16 cellular contexts compared by ENCODE assay signal in genomic region chr17:64377769-64378282, GRCh38. TPM values are rescaled to one million over a fixed set of nuclear protein-coding genes. Genes with fewer than 3 reads are reported as not detected.
A peak's percentile ranks its signal among the peaks of the same experiment; 100 is the strongest.
DNase-seq lines count a peak whose midpoint lies in the region; ATAC-seq, FAIRE-seq and TF ChIP-seq lines count a peak whose summit lies in the region.
"Had no signal": no experiment of that assay in that cellular context is flagged by ENCODE, and none has a peak within 500 bp of the region (broad histone marks: within the 10 kb centered on the region; RNA-seq: fewer than 3 reads in every experiment).

No MANE protein-coding gene starts in this region.

- H3K36me3 Mint-ChIP-seq in astrocyte (ENCODE audit: low read depth, unreplicated experiment) (no peaks in the 10 kb centered on the region), natural killer cell (peaks cover 24% of the 10 kb centered on the region)

- ATAC-seq in IMR-90 (ENCODE audit: low read depth) (no peak), left lung (no peak), GM21737 (IDR thresholded peaks at IDR 0.05; ENCODE audit: unreplicated experiment) (no peak), GM21825 (IDR thresholded peaks at IDR 0.05; ENCODE audit: unreplicated experiment) (no peak), natural killer cell (no peak), GM18502 (IDR thresholded peaks at IDR 0.05; ENCODE audit: poor library complexity, unreplicated experiment) (no peak)
- ATAC-seq: left colon had no signal

- CTCF ChIA-PET in A673 (lab: Charles Lee) = no interaction called here
- CTCF ChIA-PET in IMR-90 (lab: Yijun Ruan, JAX) = no interaction called here

- H3K4me1 ChIP-seq in A673 (ENCODE audit: insufficient read depth, low read length, poor library complexity, severe bottlenecking) = peaks cover 4% of the 10 kb centered on the region
- no peaks in the 10 kb centered on the region; the same call in 1 of the 2 replicates for H3K4me1 ChIP-seq in IMR-90 (ENCODE audit: control insufficient read depth, insufficient read depth, low read length)
- no peaks in the 10 kb centered on the region for H3K4me1 ChIP-seq in astrocyte (ENCODE audit: insufficient read depth, low read length)
- H3K4me1 ChIP-seq in left lung = peaks cover 10 to 75% of the 10 kb centered on the region in 2 donors

- H3K36me3 ChIP-seq in A673 (ENCODE audit: insufficient read depth, low read length, poor library complexity, severe bottlenecking) = no peaks in the 10 kb centered on the region
- H3K36me3 ChIP-seq in IMR-90 (ENCODE audit: control insufficient read depth, insufficient read depth, low read length) = no peaks in the 10 kb centered on the region
- H3K36me3 ChIP-seq in astrocyte (ENCODE audit: insufficient read depth, low read length) = no peaks in the 10 kb centered on the region
- peaks cover 0 to 44% of the 10 kb centered on the region in 2 donors for H3K36me3 ChIP-seq in left lung

- no peaks in the 10 kb centered on the region for H3K79me2 ChIP-seq in astrocyte (ENCODE audit: insufficient read depth, low read length)

- DNase-seq in A673 (ENCODE audit: low spot score) (peak; percentile 67), IMR-90 (peak; percentile 60), astrocyte (ENCODE audit: low read depth) (peak; percentile 79), left lung (no peak), natural killer cell (no peak)
- DNase-seq: activated CD4-positive, alpha-beta T cell treated with anti-CD3 and anti-CD28 coated beads, Interleukin-2, amount 50 U/mL, for 4 hours; aorta; GDM1; hippocampal formation; left colon; NCI-H1092 treated with DMSO at 0.1 percent for 48 hours had no signal

- no peak for TF ChIP-seq POLR2A in IMR-90 (IDR thresholded peaks at IDR 0.05; ENCODE audit: low read depth, low read length)

- TF ChIP-seq RAD21 in IMR-90 (IDR thresholded peaks at IDR 0.05; ENCODE audit: low read length) = no peak

- H3K9me3 Mint-ChIP-seq in astrocyte (ENCODE audit: unreplicated experiment) (no peaks in the 10 kb centered on the region), natural killer cell (no peaks in the 10 kb centered on the region)
- H3K9me3 Mint-ChIP-seq: activated T-helper 2 cell treated with anti-CD3 and anti-CD28 coated beads, Interferon-gamma antibody, Interleukin-2, Interleukin-4, amounts not matched to agents 10 μg/mL and 5 μg/mL and 100 μg/mL, durations not matched to agents 14 hours and 24 hours and 36 hours; IgD-negative memory B cell had no signal

- no peak for FAIRE-seq in astrocyte (lab: Jason Lieb, UNC)

- intact Hi-C loops in A673 (cut with micrococcal nuclease; ENCODE audit: unreplicated experiment) = no loop called here
- intact Hi-C loops in IMR-90 (cut with micrococcal nuclease) = no loop called here
- intact Hi-C loops in left lung (cut with DNase I) = no loop called here
- intact Hi-C loops in natural killer cell (cut with micrococcal nuclease) = no loop called here

- H3K9me1 ChIP-seq in IMR-90 (ENCODE audit: insufficient read depth, low read length) = no peaks in the 10 kb centered on the region

- H3K27me3 ChIP-seq in A673 (replicated peaks; ENCODE audit: insufficient read depth, low read depth, low read length, poor library complexity) (no peaks in the 10 kb centered on the region), IMR-90 (ENCODE audit: control insufficient read depth, insufficient read depth, low read length) (peaks cover 20% of the 10 kb centered on the region), astrocyte (ENCODE audit: insufficient read depth, low read length) (peaks cover 35% of the 10 kb centered on the region), left lung (no peaks in the 10 kb centered on the region)

- H3K4me2 ChIP-seq in IMR-90 (ENCODE audit: low read depth, low read length) (no peak overlapping the region), astrocyte (ENCODE audit: low read length) (no peak overlapping the region)

- no peak overlapping the region for H2BK120ac ChIP-seq in IMR-90 (ENCODE audit: low read depth, low read length)

- H3K4me1 Mint-ChIP-seq in astrocyte (ENCODE audit: low read depth, unreplicated experiment) (no peaks in the 10 kb centered on the region), natural killer cell (peaks cover 15 to 31% of the 10 kb centered on the region in 2 donors)

- no peak overlapping the region for H2AFZ ChIP-seq in IMR-90 (replicated peaks; ENCODE audit: low read length, poor library complexity)
- H2AFZ ChIP-seq in astrocyte (ENCODE audit: low read depth, low read length) = no peak overlapping the region

- H3K27ac ChIP-seq in A673 (ENCODE audit: low read depth, low read length, poor library complexity, severe bottlenecking) (no peak overlapping the region), IMR-90 (ENCODE audit: insufficient read depth, low read length) (no peak overlapping the region), astrocyte (ENCODE audit: low read depth, low read length) (no peak overlapping the region), left lung (peak overlapping the region; percentile 13 to 62)

- dilution Hi-C loops in IMR-90 (cut with HindIII; ENCODE audit: low sequenced_read_pairs, unreplicated experiment) = no loop called here

- no peak for TF ChIP-seq CTCF in A673 (conservative IDR thresholded peaks at IDR 0.05; ENCODE audit: low read depth, low read length)
- no peak for TF ChIP-seq CTCF in IMR-90 (conservative IDR thresholded peaks at IDR 0.05; ENCODE audit: low read depth, low read length)
- TF ChIP-seq CTCF in astrocyte (IDR thresholded peaks at IDR 0.05; ENCODE audit: insufficient read depth, low read depth, low read length) = no peak
- no peak for TF ChIP-seq CTCF in left lung (IDR thresholded peaks at IDR 0.05)
- TF ChIP-seq CTCF in natural killer cell (IDR thresholded peaks at IDR 0.05) = no peak

- H3K23ac ChIP-seq in IMR-90 (ENCODE audit: low read depth, low read length) = no peak overlapping the region

- no peak overlapping the region for H2AK5ac ChIP-seq in IMR-90 (ENCODE audit: low read depth, low read length)

- no peak overlapping the region for H3K56ac ChIP-seq in IMR-90 (ENCODE audit: extremely low read depth, insufficient read depth, low read length)

- H4K20me1 ChIP-seq in IMR-90 (ENCODE audit: insufficient read depth, low read length) (no peaks in the 10 kb centered on the region), astrocyte (ENCODE audit: insufficient read depth, low read length) (no peaks in the 10 kb centered on the region)

- no peaks in the 10 kb centered on the region for H3K9me3 ChIP-seq in A673 (ENCODE audit: low read depth, low read length, poor library complexity, severe bottlenecking)
- H3K9me3 ChIP-seq in IMR-90 (ENCODE audit: control insufficient read depth, insufficient read depth, low read length) = no peaks in the 10 kb centered on the region
- peaks cover 2% of the 10 kb centered on the region for H3K9me3 ChIP-seq in astrocyte (ENCODE audit: insufficient read depth, low read depth, low read length)
- H3K9me3 ChIP-seq in left lung = no peaks in the 10 kb centered on the region

- no peak overlapping the region for H4K5ac ChIP-seq in IMR-90 (ENCODE audit: low read depth, low read length)

- POLR2A ChIA-PET in A673 (lab: Charles Lee; ENCODE audit: low non-redundant PET) (no interaction called here), IMR-90 (lab: Charles Lee; ENCODE audit: unreplicated experiment) (no interaction called here)

- H2BK5ac ChIP-seq in IMR-90 (ENCODE audit: low read depth, low read length, poor library complexity, severe bottlenecking) = no peak overlapping the region

- H2AK9ac ChIP-seq in IMR-90 (replicated peaks; ENCODE audit: low read depth, low read length, poor library complexity) = no peak overlapping the region

- no peak overlapping the region for H3K14ac ChIP-seq in IMR-90 (replicated peaks; ENCODE audit: low read depth, low read length)

- no peaks in the 10 kb centered on the region for H3K79me1 ChIP-seq in IMR-90 (ENCODE audit: low read depth in 1 of 2, low read length in 2 of 2)

- H3K27ac Mint-ChIP-seq in astrocyte (ENCODE audit: unreplicated experiment) (no peak overlapping the region), natural killer cell (no peak overlapping the region)
- H3K27ac Mint-ChIP-seq: activated T-helper 2 cell treated with anti-CD3 and anti-CD28 coated beads, Interferon-gamma antibody, Interleukin-2, Interleukin-4, amounts not matched to agents 10 μg/mL and 5 μg/mL and 100 μg/mL, durations not matched to agents 14 hours and 24 hours and 36 hours; IgD-negative memory B cell had no signal

- no peak overlapping the region for H4K8ac ChIP-seq in IMR-90 (ENCODE audit: low read depth in 2 of 2, low read length in 2 of 2)

- H2BK20ac ChIP-seq in IMR-90 (ENCODE audit: low read depth, low read length) = no peak overlapping the region

- BruUV-seq in A673 (replicated peaks; lab: Mats Ljungman, UMichigan) (no TSS peak), IMR-90 (replicated peaks; lab: Mats Ljungman, UMichigan) (no TSS peak)

- WGBS in IMR-90 (ENCODE audit: extremely low coverage in 2 of 2, insufficient read length in 1 of 2), 2 experiments = 83% methylated on average over 1 of the region's 10 CpGs; no CpG with 5 or more reads in 1 of the 2 experiments

- no peak overlapping the region for H3K4ac ChIP-seq in IMR-90 (ENCODE audit: low read depth, low read length)

- H2BK15ac ChIP-seq in IMR-90 (ENCODE audit: low read depth, low read length) = no peak overlapping the region

- no peak overlapping the region for H3K4me3 ChIP-seq in A673 (ENCODE audit: low read depth, low read length, poor library complexity, severe bottlenecking)
- H3K4me3 ChIP-seq in IMR-90 (ENCODE audit: insufficient read depth, low read depth, low read length) = no peak overlapping the region
- H3K4me3 ChIP-seq in astrocyte (ENCODE audit: insufficient read depth, low read depth, low read length) = no peak overlapping the region
- no peak overlapping the region for H3K4me3 ChIP-seq in left lung

- H3K27me3 Mint-ChIP-seq in astrocyte (ENCODE audit: low read depth, unreplicated experiment) = peaks cover 50% of the 10 kb centered on the region
- no peaks in the 10 kb centered on the region for H3K27me3 Mint-ChIP-seq in natural killer cell (ENCODE audit: low read depth in 2 of 2)
- H3K27me3 Mint-ChIP-seq: IgD-negative memory B cell had no signal

- in situ Hi-C loops in IMR-90 (cut with MboI; ENCODE audit: low sequenced_read_pairs) = no loop called here

- H4K91ac ChIP-seq in IMR-90 (ENCODE audit: insufficient read depth, low read depth, low read length) = no peak overlapping the region

- no peak overlapping the region for H3K4me3 Mint-ChIP-seq in astrocyte (ENCODE audit: unreplicated experiment)
- no peak overlapping the region for H3K4me3 Mint-ChIP-seq in natural killer cell

- H3K9ac ChIP-seq in IMR-90 (ENCODE audit: low read depth, low read length) (no peak overlapping the region), astrocyte (ENCODE audit: low read length) (no peak overlapping the region)

- H3K18ac ChIP-seq in IMR-90 (ENCODE audit: low read depth, low read length) = no peak overlapping the region

TF ChIP-seq in IMR-90, 13 proteins besides CTCF, POLR2A, EP300 and RAD21 (continues in another document):
- TF ChIP-seq MXI1 (IDR thresholded peaks at IDR 0.05; ENCODE audit: borderline replicate concordance, low read depth, low read length) = no peak
- TF ChIP-seq BHLHE40 (IDR thresholded peaks at IDR 0.05; ENCODE audit: low read depth, low read length) = no peak

RNA-seq across cellular contexts. Expression of gene PECAM1, which starts 12.8 kb away (rescaled TPM):
- 0.39 and 0.60 TPM in 2 replicates for total RNA-seq in A673 (2021)
- total RNA-seq in IMR-90 (2012; rRNA removed) = not detected in 2 replicates
- not detected in 2 replicates for polyA plus RNA-seq in IMR-90 (2012; rRNA removed)
- polyA plus RNA-seq in IMR-90 (2012; cell fraction: cytosol; rRNA removed) = not detected in 2 replicates
- polyA plus RNA-seq in IMR-90 (2012; cell fraction: nucleus; rRNA removed; ENCODE audit: low replicate concordance) = not detected in 2 replicates
- total RNA-seq in astrocyte = 0.02 and 0.05 TPM in 2 replicates
- total RNA-seq in left lung = 100 to 1,000 TPM; 308 to 476 TPM
- total RNA-seq in natural killer cell = 10 to 100 TPM; 57.1 to 79.8 (median 72.6) TPM

Comparison
In these comparisons a context has a peak if more than half of its experiments do, and no peak if none do; other contexts are left out.
1. DNase-seq: peak in A673 (single experiment), IMR-90 (single experiment) and astrocyte (single experiment); none in left lung (0 of 2) and natural killer cell (single experiment).
2. H3K27ac ChIP-seq: peak in left lung (2 of 2); none in A673 (single experiment), IMR-90 (single experiment) and astrocyte (single experiment).
3. RNA of gene PECAM1, which starts 12.8 kb away (total RNA-seq): 308 to 476 TPM in left lung and 57.1 to 79.8 TPM in natural killer cell; 0.39 to 0.60 TPM in A673, 0.02 to 0.05 TPM in astrocyte and not detected in IMR-90; every median in the first group is over 10 times any median in the second.